Comparison of ENCODE assay signal across 13 cellular contexts in genomic region chr10:13270877-13271551, GRCh38. TPM values are rescaled to one million over a fixed set of nuclear protein-coding genes. Genes with fewer than 3 reads are reported as not detected.
DNase-seq lines count a peak whose midpoint lies in the region; ATAC-seq, FAIRE-seq and TF ChIP-seq lines count a peak whose summit lies in the region.
"Had no signal": no experiment of that assay in that cellular context is flagged by ENCODE, and none has a peak within 500 bp of the region (broad histone marks: within the 10 kb centered on the region; RNA-seq: fewer than 3 reads in every experiment).

No MANE protein-coding gene starts in this region.

- no peak for TF ChIP-seq CTCF in heart left ventricle (IDR thresholded peaks at IDR 0.05)

- peaks cover 0 to 15% (median 3%) of the 10 kb centered on the region in 12 donors for H3K4me1 ChIP-seq in heart left ventricle

- WGBS in heart left ventricle, 4 donors, result 83 to 85% (median 84%) methylated on average over 9 of the region's 9 CpGs

- H3K27me3 ChIP-seq in heart left ventricle, result no peaks in the 10 kb centered on the region
- H3K27me3 ChIP-seq: Peyer's patch had no signal

- no peaks in the 10 kb centered on the region for H3K36me3 ChIP-seq in heart left ventricle
- H3K36me3 ChIP-seq: Peyer's patch had no signal

- TF ChIP-seq POLR2A in heart left ventricle (IDR thresholded peaks at IDR 0.05), result no peak

- intact Hi-C loops in heart left ventricle (cut with DNase I), result loop anchor here in 1 of 10 donors (10.0 kb wide), 1 partner anchor 106 kb away; the partner anchor contains the start of gene MCM10

- no peaks in the 10 kb centered on the region for H3K9me3 ChIP-seq in heart left ventricle
- H3K9me3 ChIP-seq: Peyer's patch had no signal

- ATAC-seq in heart left ventricle (peak; percentile 34 to 84 (median 66)), GM21619 (IDR thresholded peaks at IDR 0.05; ENCODE audit: unreplicated experiment) (no peak), HG03378 (IDR thresholded peaks at IDR 0.05; ENCODE audit: unreplicated experiment) (no peak)

- FAIRE-seq in RCC 7860 (lab: Jason Lieb, UNC), result peak; percentile 58

- H3K4me3 ChIP-seq in heart left ventricle, result no peak overlapping the region
- H3K4me3 ChIP-seq: Peyer's patch had no signal

- peak overlapping the region in 4 of 12 donors; percentile 21 to 52 (median 34) for H3K27ac ChIP-seq in heart left ventricle

- DNase-seq in HCEC 1CT (peak; percentile 4), RCC 7860 (ENCODE audit: low spot score) (peak; percentile 32), heart left ventricle (no peak), stromal cell of bone marrow (ENCODE audit: low read depth) (peak; percentile 46), H4 (ENCODE audit: low spot score) (no peak), HPDE6-E6E7 (ENCODE audit: extremely low spot score) (no peak)
- DNase-seq: GF-D8, NCI-H1436 treated with DMSO at 0.1 percent for 48 hours had no signal

RNA-seq across cellular contexts. Expression of gene PHYH, which starts 28.9 kb away (rescaled TPM):
- 100 to 1,000 TPM in 7 of 9 donors, 10 to 100 TPM in 2; 70.9 to 181 (median 157) TPM for total RNA-seq in heart left ventricle
- polyA plus RNA-seq in heart left ventricle, result 100 to 1,000 TPM in 1 of 2 donors, 10 to 100 TPM in 1; 58.1 to 124 TPM
- total RNA-seq in H4 (2014; rRNA removed; shearing (Covaris generic)), result 7.0 and 19.6 TPM in 2 replicates

RNA-seq across cellular contexts. Expression of gene UCMA, which starts 36.8 kb away (rescaled TPM):
- total RNA-seq in heart left ventricle, result under 1 TPM in 1 of 9 donors, not detected in 8; 0.38 TPM
- polyA plus RNA-seq in heart left ventricle, result not detected
- not detected in 2 replicates for total RNA-seq in H4 (2014; rRNA removed; shearing (Covaris generic))
- total RNA-seq: activated B cell treated with CpG ODN at 0.5 μM for 24 hours, kidney epithelial cell, Peyer's patch had no signal

Comparison
In these comparisons a context has a peak if more than half of its experiments do, and no peak if none do; other contexts are left out.
1. DNase-seq: peak in HCEC 1CT (single experiment), RCC 7860 (single experiment) and stromal cell of bone marrow (single experiment); none in heart left ventricle (0 of 5), H4 (single experiment) and HPDE6-E6E7 (single experiment).
2. ATAC-seq: peak in heart left ventricle (4 of 4); none in GM21619 (single experiment) and HG03378 (single experiment).